19 cellular contexts compared by ENCODE assay signal in genomic region chr1:163250382-163250974, GRCh38. TPM values are rescaled to one million over a fixed set of nuclear protein-coding genes. Genes with fewer than 3 reads are reported as not detected.
A peak's percentile ranks its signal among the peaks of the same experiment; 100 is the strongest.
DNase-seq lines count a peak whose midpoint lies in the region; ATAC-seq and TF ChIP-seq lines count a peak whose summit lies in the region.
"Had no signal": no experiment of that assay in that cellular context is flagged by ENCODE, and none has a peak within 500 bp of the region (broad histone marks: within the 10 kb centered on the region; RNA-seq: fewer than 3 reads in every experiment).

No MANE protein-coding gene starts in this region.

- H3K4me1 Mint-ChIP-seq in chondrocyte (ENCODE audit: low read depth): peaks cover 31% of the 10 kb centered on the region
- H3K4me1 Mint-ChIP-seq: CD4-positive, alpha-beta memory T cell had no signal

- H3K9me2 ChIP-seq in PC-3 (replicated peaks; ENCODE audit: low read length): no peaks in the 10 kb centered on the region

- H3K27me3 ChIP-seq in PC-3 (ENCODE audit: low read length) (no peaks in the 10 kb centered on the region), thoracic aorta (replicated peaks; ENCODE audit: insufficient read depth) (no peaks in the 10 kb centered on the region), WERI-Rb-1 (ENCODE audit: insufficient read depth, low read depth, severe bottlenecking) (no peaks in the 10 kb centered on the region)

- H3K9me3 ChIP-seq in PC-3 (ENCODE audit: low read length) (no peaks in the 10 kb centered on the region), thoracic aorta (no peaks in the 10 kb centered on the region), WERI-Rb-1 (ENCODE audit: severe bottlenecking) (peaks cover 4% of the 10 kb centered on the region)

- BruUV-seq in PC-3 (replicated peaks; lab: Mats Ljungman, UMichigan): no TSS peak

- no peaks in the 10 kb centered on the region for H3K27me3 Mint-ChIP-seq in chondrocyte (ENCODE audit: low read depth)
- H3K27me3 Mint-ChIP-seq: CD4-positive, alpha-beta memory T cell had no signal

- H3K9me3 Mint-ChIP-seq in chondrocyte (ENCODE audit: low read depth): no peaks in the 10 kb centered on the region

- H3K4me3 Mint-ChIP-seq in chondrocyte (ENCODE audit: unreplicated experiment): no peak overlapping the region
- H3K4me3 Mint-ChIP-seq: CD4-positive, alpha-beta memory T cell had no signal

- TF ChIP-seq CTCF in PC-3 (conservative IDR thresholded peaks at IDR 0.05; ENCODE audit: low read depth, low read length): no peak
- TF ChIP-seq CTCF in chondrocyte (IDR thresholded peaks at IDR 0.05): no peak
- no peak for TF ChIP-seq CTCF in thoracic aorta (IDR thresholded peaks at IDR 0.05)
- TF ChIP-seq CTCF in WERI-Rb-1 (IDR thresholded peaks at IDR 0.05; ENCODE audit: low read depth, low read length): no peak

- POLR2A ChIA-PET in PC-3 (lab: Charles Lee; ENCODE audit: unreplicated experiment): interaction anchor here (0.5 kb wide), 1 partner anchor 10 kb away, joined by 4 read pairs; no protein-coding TSS in a partner anchor

- DNase-seq in PC-3 (peak; percentile 38), chondrocyte (ENCODE audit: low spot score) (no peak), thoracic aorta (ENCODE audit: low spot score) (no peak), kidney glomerular epithelial cell (lab: John Stamatoyannopoulos, UW) (no peak), NCI-H1092 (lab: John Stamatoyannopoulos, UW) (no peak), NCI-H2107 treated with DMSO at 0.1 percent for 48 hours (lab: John Stamatoyannopoulos, UW; ENCODE audit: unreplicated experiment) (no peak), WERI-Rb-1 (no peak)
- DNase-seq: C1 segment of cervical spinal cord; Calu3; CD4-positive, alpha-beta memory T cell; COR-L47; DMS153; DND-41; EL; GDM1; GM23248; H7; HCEC 1CT had no signal

- H3K36me3 ChIP-seq in PC-3 (ENCODE audit: low read depth, low read length): no peaks in the 10 kb centered on the region
- H3K36me3 ChIP-seq in thoracic aorta: no peaks in the 10 kb centered on the region
- H3K36me3 ChIP-seq in WERI-Rb-1: no peaks in the 10 kb centered on the region

- H3K79me2 ChIP-seq in PC-3 (ENCODE audit: low read length): no peaks in the 10 kb centered on the region

- H3K27ac ChIP-seq in PC-3 (ENCODE audit: low read length) (peak overlapping the region; percentile 46), thoracic aorta (peak overlapping the region; percentile 90 to 95), WERI-Rb-1 (no peak overlapping the region)
- H3K27ac ChIP-seq: GM23248 had no signal

- no peaks in the 10 kb centered on the region for H3K36me3 Mint-ChIP-seq in chondrocyte (ENCODE audit: low read depth)

- peak overlapping the region; percentile 6 for H3K27ac Mint-ChIP-seq in chondrocyte (ENCODE audit: unreplicated experiment)
- H3K27ac Mint-ChIP-seq: CD4-positive, alpha-beta memory T cell had no signal

- intact Hi-C loops in PC-3 (cut with micrococcal nuclease): loop anchor here (5.0 kb wide), 1 partner anchor 178 kb away; no protein-coding TSS in a partner anchor

- H2AFZ ChIP-seq in PC-3 (ENCODE audit: low read length): no peak overlapping the region
- H2AFZ ChIP-seq: GM23248 had no signal

- no peak overlapping the region for H3K9ac ChIP-seq in PC-3 (ENCODE audit: low read length)
- H3K9ac ChIP-seq: GM23248 had no signal

- H4K20me1 ChIP-seq in PC-3 (ENCODE audit: low read length): no peaks in the 10 kb centered on the region

- H3K4me3 ChIP-seq in PC-3 (ENCODE audit: low read length) (no peak overlapping the region), thoracic aorta (peak overlapping the region; percentile 27), WERI-Rb-1 (ENCODE audit: low read depth, low read length) (no peak overlapping the region)
- H3K4me3 ChIP-seq: GM12878, GM23248 had no signal

- H3K4me1 ChIP-seq in PC-3 (ENCODE audit: insufficient read depth, low read length) (peaks cover 13% of the 10 kb centered on the region), thoracic aorta (ENCODE audit: control insufficient read depth in 1 of 2, low read depth in 2 of 2) (peaks cover 19 to 32% of the 10 kb centered on the region in 2 donors)

- peak; percentile 95 for ATAC-seq in PC-3
- ATAC-seq in thoracic aorta (ENCODE audit: insufficient number of reproducible peaks, low FRiP score, low read depth): peak; percentile 82
- ATAC-seq: GM12878 had no signal

- H3K4me2 ChIP-seq in PC-3 (ENCODE audit: low read length): peak overlapping the region; percentile 17

- H3F3A ChIP-seq in PC-3 (ENCODE audit: low read length, unreplicated experiment): no peaks in the 10 kb centered on the region

- CTCF ChIA-PET in PC-3 (lab: Charles Lee): interaction anchor here (0.5 to 0.6 kb wide), 2 partner anchors 78 to 181 kb away, joined by 3 read pairs; no protein-coding TSS in a partner anchor

RNA-seq across cellular contexts. Expression of gene RGS5, which starts 47.8 kb away (rescaled TPM):
- 5.0 and 13.4 TPM in 2 replicates for total RNA-seq in PC-3 (2014; rRNA removed)
- 103 to 448 TPM (median 423 TPM) in 3 replicates for total RNA-seq in chondrocyte
- total RNA-seq in thoracic aorta: 1,000 to 10,000 TPM; 1,210 to 1,385 TPM
